Comparison of ENCODE assay signal across 26 cellular contexts in genomic region chr11:111934301-111934700, GRCh38. TPM values are rescaled to one million over a fixed set of nuclear protein-coding genes. Genes with fewer than 3 reads are reported as not detected.
DNase-seq lines count a peak whose midpoint lies in the region; ATAC-seq and TF ChIP-seq lines count a peak whose summit lies in the region.
"Had no signal": no experiment of that assay in that cellular context is flagged by ENCODE, and none has a peak within 500 bp of the region (broad histone marks: within the 10 kb centered on the region; RNA-seq: fewer than 3 reads in every experiment).

No MANE protein-coding gene starts in this region.

- H3K4me3 ChIP-seq in left ventricle myocardium inferior (no peak overlapping the region), heart right ventricle (no peak overlapping the region), lower leg skin (ENCODE audit: low read depth, poor library complexity, severe bottlenecking) (no peak overlapping the region)
- H3K4me3 ChIP-seq: body of pancreas, mucosa of descending colon, neural progenitor cell, vagina had no signal

- H3K9me3 ChIP-seq in left ventricle myocardium inferior (replicated peaks) (no peaks in the 10 kb centered on the region), heart right ventricle (no peaks in the 10 kb centered on the region)
- H3K9me3 ChIP-seq: body of pancreas, mucosa of descending colon, vagina had no signal

- H3K27me3 ChIP-seq in left ventricle myocardium inferior (ENCODE audit: low read depth) = no peaks in the 10 kb centered on the region
- H3K27me3 ChIP-seq in heart right ventricle = no peaks in the 10 kb centered on the region
- H3K27me3 ChIP-seq: body of pancreas, foreskin keratinocyte, neural progenitor cell, vagina had no signal

- WGBS in heart right ventricle, 2 donors = 92 to 96% methylated on average over 1 of the region's 1 CpG
- 86 to 87% methylated on average over 1 of the region's 1 CpG for WGBS in lower leg skin, 2 donors

- peak overlapping the region; percentile 3 for H3K27ac ChIP-seq in left ventricle myocardium inferior (replicated peaks)
- H3K27ac ChIP-seq in heart right ventricle = peak overlapping the region in 1 of 10 donors; percentile 7
- H3K27ac ChIP-seq: body of pancreas, foreskin keratinocyte, neural progenitor cell, vagina had no signal

- DNase-seq in left ventricle myocardium inferior = no peak
- no peak for DNase-seq in heart right ventricle
- DNase-seq in cerebellar cortex (ENCODE audit: low spot score) = peak; percentile 76
- peak; percentile 7 for DNase-seq in medulla oblongata (ENCODE audit: extremely low spot score)
- peak; percentile 14 for DNase-seq in ureter (ENCODE audit: low spot score)
- no peak for DNase-seq in SHP77 treated with DMSO at 0.1 percent for 48 hours (lab: John Stamatoyannopoulos, UW)
- no peak for DNase-seq in NCI-H2227 (lab: John Stamatoyannopoulos, UW; ENCODE audit: unreplicated experiment)
- no peak for DNase-seq in lower leg skin (ENCODE audit: low spot score in 2 of 2)
- DNase-seq: activated CD4-positive, alpha-beta T cell treated with anti-CD3 and anti-CD28 coated beads, Interleukin-2, amount 10 ng/mL, durations not matched to agents 24 days and 14 days; activated effector memory CD4-positive, alpha-beta T cell treated with Interleukin-2 at 50 U/mL for 16 hours; activated naive CD8-positive, alpha-beta T cell treated with anti-CD3 and anti-CD28 coated beads, Interleukin-2, amount 10 ng/mL, durations not matched to agents 7 days and 5 days; body of pancreas; Calu3; effector memory CD4-positive, alpha-beta T cell; foreskin keratinocyte; H7; left ventricle myocardium superior; mucosa of descending colon; NCI-H1930; NCI-H2227 treated with DMSO at 0.1 percent for 48 hours; stimulated activated CD8-positive, alpha-beta memory T cell treated with anti-CD3 and anti-CD28 coated beads, Interleukin-4, amount 100 ng/mL, for 48 hours had no signal

- no peaks in the 10 kb centered on the region for H3K36me3 ChIP-seq in left ventricle myocardium inferior
- no peaks in the 10 kb centered on the region for H3K36me3 ChIP-seq in heart right ventricle
- H3K36me3 ChIP-seq: neural progenitor cell, vagina had no signal

- no peak for ATAC-seq in heart right ventricle
- ATAC-seq: body of pancreas, esophagus mucosa, foreskin keratinocyte, left ventricle myocardium superior, mucosa of descending colon had no signal

- H3K4me1 ChIP-seq in left ventricle myocardium inferior (peaks cover 49% of the 10 kb centered on the region), heart right ventricle (peaks cover 2 to 56% (median 37%) of the 10 kb centered on the region in 9 donors)

- no peak for TF ChIP-seq CTCF in left ventricle myocardium inferior (IDR thresholded peaks at IDR 0.05; ENCODE audit: borderline replicate concordance)
- no peak for TF ChIP-seq CTCF in heart right ventricle (IDR thresholded peaks at IDR 0.05)
- TF ChIP-seq CTCF in lower leg skin (IDR thresholded peaks at IDR 0.05) = no peak

- intact Hi-C loops in left ventricle myocardium inferior (cut with micrococcal nuclease) (loop anchor here (5.0 kb wide), 1 partner anchor 43 kb away; no protein-coding TSS in a partner anchor), heart right ventricle (cut with DNase I) (loop anchor here in 7 of 10 donors (5.0 to 10.0 kb wide), 5 partner anchors 43 to 150 kb away; partner anchors contain the start of genes SDHD (in 2 of the 7) and TIMM8B (in 2 of the 7)), lower leg skin (cut with DNase I; ENCODE audit: low total_unique reads) (loop anchor here (5.0 kb wide), 1 partner anchor 48 kb away; no protein-coding TSS in a partner anchor)

- no peak for TF ChIP-seq POLR2A in lower leg skin (IDR thresholded peaks at IDR 0.05)

RNA-seq across cellular contexts. Expression of gene DIXDC1, which starts 2.8 kb away (rescaled TPM):
- total RNA-seq in left ventricle myocardium inferior = 20.2 TPM
- total RNA-seq in heart right ventricle = 10 to 100 TPM in 9 of 10 donors, 1 to 10 TPM in 1; 5.6 to 36.8 (median 28.6) TPM
- 1 to 10 TPM; 4.7 to 5.6 TPM for polyA plus RNA-seq in heart right ventricle
- total RNA-seq in ureter = 24.7 TPM
- 10 to 100 TPM; 13.6 to 21.5 (median 20.3) TPM for total RNA-seq in lower leg skin

RNA-seq across cellular contexts. Expression of gene C11orf52, which starts 15.6 kb away (rescaled TPM):
- total RNA-seq in left ventricle myocardium inferior (1.2 TPM), heart right ventricle (1 to 10 TPM in 8 of 10 donors, under 1 TPM in 2; 0.48 to 4.1 (median 1.6) TPM), ureter (8.5 TPM), lower leg skin (10 to 100 TPM in 3 of 4 donors, 1 to 10 TPM in 1; 6.2 to 16.1 (median 12.4) TPM)
- 1 to 10 TPM; 3.0 to 3.2 TPM for polyA plus RNA-seq in heart right ventricle
- total RNA-seq: activated CD4-positive, alpha-beta T cell treated with anti-CD3 and anti-CD28 coated beads, Interleukin-2, amount 10 ng/mL, durations not matched to agents 24 days and 14 days; activated naive CD8-positive, alpha-beta T cell treated with anti-CD3 and anti-CD28 coated beads, Interleukin-2, amount 10 ng/mL, durations not matched to agents 7 days and 5 days; Daoy had no signal

RNA-seq across cellular contexts. Expression of gene HSPB2, which starts 21.8 kb away (rescaled TPM):
- total RNA-seq in left ventricle myocardium inferior (36.5 TPM), heart right ventricle (10 to 100 TPM; 18.9 to 65.4 (median 29.1) TPM), ureter (0.83 TPM), lower leg skin (1 to 10 TPM in 3 of 4 donors, not detected in 1; 1.2 to 6.7 (median 1.5) TPM)
- polyA plus RNA-seq in heart right ventricle = 100 to 1,000 TPM in 1 of 2 donors, 10 to 100 TPM in 1; 37.7 to 136 TPM
- total RNA-seq: activated CD4-positive, alpha-beta T cell treated with anti-CD3 and anti-CD28 coated beads, Interleukin-2, amount 10 ng/mL, durations not matched to agents 24 days and 14 days; body of pancreas; Calu3; Daoy; foreskin keratinocyte; H7; progenitor cell of endocrine pancreas; vagina had no signal

RNA-seq across cellular contexts. Expression of gene CRYAB, which starts 22.7 kb away (rescaled TPM):
- total RNA-seq in left ventricle myocardium inferior = 6,704 TPM
- over 10,000 TPM in 2 of 10 donors, 1,000 to 10,000 TPM in 8; 7,877 to 10,608 (median 8,590) TPM for total RNA-seq in heart right ventricle
- over 10,000 TPM in 1 of 2 donors, 1,000 to 10,000 TPM in 1; 7,695 to 25,436 TPM for polyA plus RNA-seq in heart right ventricle
- 106 TPM for total RNA-seq in ureter
- 100 to 1,000 TPM; 130 to 209 (median 200) TPM for total RNA-seq in lower leg skin
- total RNA-seq: activated CD4-positive, alpha-beta T cell treated with anti-CD3 and anti-CD28 coated beads, Interleukin-2, amount 10 ng/mL, durations not matched to agents 24 days and 14 days; activated naive CD8-positive, alpha-beta T cell treated with anti-CD3 and anti-CD28 coated beads, Interleukin-2, amount 10 ng/mL, durations not matched to agents 7 days and 5 days; Daoy; progenitor cell of endocrine pancreas had no signal

RNA-seq across cellular contexts. Expression of gene CFAP68, which starts 55.0 kb away (rescaled TPM):
- 26.0 TPM for total RNA-seq in left ventricle myocardium inferior
- total RNA-seq in heart right ventricle = 10 to 100 TPM; 17.5 to 38.5 (median 31.5) TPM
- 10 to 100 TPM; 14.7 to 24.6 TPM for polyA plus RNA-seq in heart right ventricle
- total RNA-seq in ureter = 50.9 TPM
- total RNA-seq in lower leg skin = 10 to 100 TPM; 26.2 to 45.2 (median 29.1) TPM

Comparison
In these comparisons a context has a peak if more than half of its experiments do, and no peak if none do; other contexts are left out.
1. DNase-seq: peak in cerebellar cortex (single experiment), medulla oblongata (single experiment) and ureter (single experiment); none in left ventricle myocardium inferior (single experiment), heart right ventricle (0 of 2), SHP77 treated with DMSO at 0.1 percent for 48 hours (single experiment), NCI-H2227 (single experiment) and lower leg skin (0 of 2).